In the genomic region with DNA sequence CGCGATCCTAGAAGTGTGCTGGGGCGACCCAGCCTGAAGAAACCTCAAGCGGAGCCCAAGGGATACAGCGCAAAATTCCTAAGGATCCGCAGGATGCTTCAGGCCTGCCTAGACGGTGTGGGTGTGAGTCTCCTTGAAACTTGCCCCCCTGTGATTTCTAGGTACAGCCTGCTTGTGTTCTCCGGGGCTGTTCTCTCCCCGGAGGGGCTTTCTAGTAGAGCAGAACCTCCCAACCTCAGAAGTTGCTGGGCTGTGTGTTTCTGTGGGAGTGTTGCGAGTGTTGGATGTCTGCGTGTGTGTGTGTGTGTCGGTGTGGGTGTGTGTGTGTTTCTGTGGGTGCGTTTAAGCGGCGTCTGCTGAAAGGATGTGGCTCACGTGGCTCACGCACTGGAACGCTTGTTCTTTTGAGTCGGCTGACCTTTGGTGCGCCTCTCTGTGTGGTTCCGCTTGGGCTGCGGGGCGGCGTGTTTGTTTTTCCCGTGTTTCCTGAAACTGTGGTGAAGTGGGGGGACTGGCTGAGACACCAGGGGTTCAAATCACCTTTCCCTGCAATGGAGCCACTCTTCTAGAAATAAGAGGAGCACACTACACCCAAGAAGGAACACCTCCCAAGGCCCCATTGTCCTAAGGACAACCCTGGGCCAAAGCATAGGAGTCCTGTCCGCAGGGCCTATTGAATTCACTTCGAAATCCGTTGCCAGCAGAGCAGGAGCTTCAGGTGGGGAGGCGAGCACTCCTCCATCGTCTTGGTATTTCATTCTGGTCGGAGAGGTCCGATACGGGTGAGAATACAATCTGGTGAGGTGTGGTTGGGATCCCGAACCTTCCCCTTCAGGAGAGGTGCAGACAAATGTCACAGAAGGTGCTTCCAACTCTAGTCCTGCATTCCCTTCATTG, we compare ENCODE assay signal across 8 cellular contexts. TPM values are rescaled to one million over a fixed set of nuclear protein-coding genes. Genes with fewer than 3 reads are reported as not detected.
A peak's percentile ranks its signal among the peaks of the same experiment; 100 is the strongest.
DNase-seq lines count a peak whose midpoint lies in the region; ATAC-seq and TF ChIP-seq lines count a peak whose summit lies in the region.

No MANE protein-coding gene starts in this region.

- intact Hi-C loops in vagina (cut with DNase I) = no loop called here

- no peaks in the 10 kb centered on the region for H3K9me3 Mint-ChIP-seq in stimulated activated naive CD8-positive, alpha-beta T cell treated with anti-CD3 and anti-CD28 coated beads, Interleukin-15, Interleukin-2, amounts not matched to agents 100 ng/mL and 50 ng/mL, for 24 hours
- H3K9me3 Mint-ChIP-seq in central memory CD8-positive, alpha-beta T cell = no peaks in the 10 kb centered on the region

- no peak for ATAC-seq in stimulated activated naive CD8-positive, alpha-beta T cell treated with anti-CD3 and anti-CD28 coated beads, Interleukin-15, Interleukin-2, amounts not matched to agents 100 U/mL and 50 U/mL, for 24 hours
- peak; percentile 47 for ATAC-seq in central memory CD8-positive, alpha-beta T cell (replicated peaks; ENCODE audit: extremely low read depth, poor library complexity, severe bottlenecking)
- no peak for ATAC-seq in GM21390 (IDR thresholded peaks at IDR 0.05; ENCODE audit: unreplicated experiment)

- H3K4me3 Mint-ChIP-seq in stimulated activated naive CD8-positive, alpha-beta T cell treated with anti-CD3 and anti-CD28 coated beads, Interleukin-15, Interleukin-2, amounts not matched to agents 100 ng/mL and 50 ng/mL, for 24 hours = peak overlapping the region; percentile 57
- H3K4me3 Mint-ChIP-seq in central memory CD8-positive, alpha-beta T cell = peak overlapping the region; percentile 74

- H3K9me3 ChIP-seq in vagina = no peaks in the 10 kb centered on the region

- H3K4me3 ChIP-seq in vagina = peak overlapping the region in 1 of 2 donors; percentile 29

- no peak for TF ChIP-seq POLR2A in vagina (IDR thresholded peaks at IDR 0.05)

- peaks cover 17% of the 10 kb centered on the region for H3K4me1 Mint-ChIP-seq in stimulated activated naive CD8-positive, alpha-beta T cell treated with anti-CD3 and anti-CD28 coated beads, Interleukin-15, Interleukin-2, amounts not matched to agents 100 ng/mL and 50 ng/mL, for 24 hours (ENCODE audit: low read depth)
- peaks cover 18% of the 10 kb centered on the region for H3K4me1 Mint-ChIP-seq in central memory CD8-positive, alpha-beta T cell

- no peak for DNase-seq in stimulated activated naive CD8-positive, alpha-beta T cell treated with anti-CD3 and anti-CD28 coated beads, Interleukin-15, Interleukin-2, amounts not matched to agents 100 U/mL and 50 U/mL, for 24 hours
- no peak for DNase-seq in central memory CD8-positive, alpha-beta T cell (ENCODE audit: low spot score in 2 of 2)
- peak; percentile 7 for DNase-seq in mucosa of gallbladder (ENCODE audit: low spot score)
- DNase-seq in vagina (ENCODE audit: extremely low spot score in 2 of 2) = peak; percentile 58 to 72
- DNase-seq in cortex of kidney (lab: John Stamatoyannopoulos, UW) = no peak
- DNase-seq in 8988T = no peak

- peaks cover 45% of the 10 kb centered on the region for H3K27me3 Mint-ChIP-seq in stimulated activated naive CD8-positive, alpha-beta T cell treated with anti-CD3 and anti-CD28 coated beads, Interleukin-15, Interleukin-2, amounts not matched to agents 100 ng/mL and 50 ng/mL, for 24 hours
- H3K27me3 Mint-ChIP-seq in central memory CD8-positive, alpha-beta T cell = peaks cover 67% of the 10 kb centered on the region

- H3K4me1 ChIP-seq in vagina = peaks cover 16% of the 10 kb centered on the region

- H3K27ac Mint-ChIP-seq in stimulated activated naive CD8-positive, alpha-beta T cell treated with anti-CD3 and anti-CD28 coated beads, Interleukin-15, Interleukin-2, amounts not matched to agents 100 ng/mL and 50 ng/mL, for 24 hours = no peak overlapping the region
- H3K27ac Mint-ChIP-seq in central memory CD8-positive, alpha-beta T cell (ENCODE audit: low read depth) = peak overlapping the region; percentile 82

- no peak for TF ChIP-seq CTCF in vagina (IDR thresholded peaks at IDR 0.05)

- H3K36me3 ChIP-seq in vagina = no peaks in the 10 kb centered on the region

- no peaks in the 10 kb centered on the region for H3K27me3 ChIP-seq in vagina

- no peak overlapping the region for H3K27ac ChIP-seq in vagina

- H3K36me3 Mint-ChIP-seq in stimulated activated naive CD8-positive, alpha-beta T cell treated with anti-CD3 and anti-CD28 coated beads, Interleukin-15, Interleukin-2, amounts not matched to agents 100 ng/mL and 50 ng/mL, for 24 hours (ENCODE audit: low read depth) = no peaks in the 10 kb centered on the region
- H3K36me3 Mint-ChIP-seq in central memory CD8-positive, alpha-beta T cell (ENCODE audit: insufficient read depth) = peaks cover 7% of the 10 kb centered on the region

RNA-seq across cellular contexts. Expression of gene ZNF273, which starts 25.1 kb away (rescaled TPM):
- 9.3 TPM for total RNA-seq in mucosa of gallbladder
- 47.4 TPM for total RNA-seq in vagina

Comparison
In these comparisons a context has a peak if more than half of its experiments do, and no peak if none do; other contexts are left out.
1. DNase-seq: peak in mucosa of gallbladder (single experiment) and vagina (2 of 2); none in stimulated activated naive CD8-positive, alpha-beta T cell treated with anti-CD3 and anti-CD28 coated beads, Interleukin-15, Interleukin-2, amounts not matched to agents 100 U/mL and 50 U/mL, for 24 hours (single experiment), central memory CD8-positive, alpha-beta T cell (0 of 2), cortex of kidney (single experiment) and 8988T (single experiment).